Comparison of ENCODE assay signal across 8 cellular contexts in the genomic region with DNA sequence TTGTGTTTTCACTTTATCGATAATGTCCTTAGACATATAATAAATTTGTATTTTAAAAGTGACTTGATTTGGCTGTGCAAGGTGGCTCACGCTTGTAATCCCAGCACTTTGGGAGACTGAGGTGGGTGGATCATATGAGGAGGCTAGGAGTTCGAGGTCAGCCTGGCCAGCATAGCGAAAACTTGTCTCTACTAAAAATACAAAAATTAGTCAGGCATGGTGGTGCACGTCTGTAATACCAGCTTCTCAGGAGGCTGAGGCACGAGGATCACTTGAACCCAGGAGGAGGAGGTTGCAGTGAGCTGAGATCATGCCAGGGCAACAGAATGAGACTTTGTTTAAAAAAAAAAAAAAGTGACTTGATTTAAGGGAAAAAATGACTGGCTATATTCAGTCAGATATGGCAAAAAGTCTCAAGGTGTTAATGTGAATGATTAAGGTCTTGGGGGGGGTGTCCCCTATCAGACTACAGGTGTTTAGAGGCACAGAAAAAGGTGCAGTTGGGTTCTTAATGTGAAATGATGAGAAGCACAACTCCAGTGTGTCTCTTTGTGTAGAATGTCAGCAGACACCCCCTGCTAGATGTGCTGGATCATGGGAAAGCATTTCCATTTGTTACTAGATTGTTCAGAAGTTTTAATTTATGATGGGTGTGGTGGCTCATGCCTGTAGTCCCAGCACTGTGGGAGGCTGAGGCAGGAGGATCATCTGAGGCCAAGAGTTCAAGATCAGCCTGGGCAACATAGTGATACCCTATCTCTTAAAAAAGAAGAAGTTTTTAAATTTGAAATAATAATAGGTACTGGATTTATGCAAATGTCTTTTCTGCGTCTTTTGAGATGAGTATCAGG. TPM values are rescaled to one million over a fixed set of nuclear protein-coding genes. Genes with fewer than 3 reads are reported as not detected.
DNase-seq lines count a peak whose midpoint lies in the region; ATAC-seq and TF ChIP-seq lines count a peak whose summit lies in the region.

No MANE protein-coding gene starts in this region.

- H3K27me3 ChIP-seq in suprapubic skin = no peaks in the 10 kb centered on the region

- POLR2A ChIA-PET in activated naive CD8-positive, alpha-beta T cell treated with anti-CD3 and anti-CD28 coated beads, Interleukin-2, amount 10 ng/mL, durations not matched to agents 7 days and 5 days (lab: Charles Lee) = interaction anchor here (0.7 to 2.1 kb wide), 2 partner anchors 23 to 60 kb away, joined by 3 to 14 read pairs; partner anchors contain the start of gene MALAT1

- H3K4me3 ChIP-seq in suprapubic skin = no peak overlapping the region

- H3K4me1 ChIP-seq in suprapubic skin = peaks cover 98% of the 10 kb centered on the region

- peaks cover 69% of the 10 kb centered on the region for H3K36me3 ChIP-seq in suprapubic skin

- TF ChIP-seq POLR2A in suprapubic skin (IDR thresholded peaks at IDR 0.05) = no peak

- H3K9me3 Mint-ChIP-seq in activated T-cell treated with anti-CD3 and anti-CD28 coated beads, Interleukin-2, amount 50 U/mL, for 24 hours = no peaks in the 10 kb centered on the region
- no peaks in the 10 kb centered on the region for H3K9me3 Mint-ChIP-seq in activated naive CD8-positive, alpha-beta T cell treated with anti-CD3 and anti-CD28 coated beads, Interleukin-2, amount 10 ng/mL, durations not matched to agents 7 days and 5 days

- ATAC-seq in activated naive CD8-positive, alpha-beta T cell treated with anti-CD3 and anti-CD28 coated beads, Interleukin-2, amount 10 ng/mL, durations not matched to agents 7 days and 5 days (ENCODE audit: low read depth) = no peak
- ATAC-seq in left colon (peak; percentile 4), GM21723 (IDR thresholded peaks at IDR 0.05; ENCODE audit: unreplicated experiment) (no peak), HG03571 (IDR thresholded peaks at IDR 0.05; ENCODE audit: unreplicated experiment) (no peak)

- DNase-seq in activated T-cell treated with anti-CD3 and anti-CD28 coated beads, Interleukin-2, amount 50 U/mL, for 24 hours = no peak
- DNase-seq in activated T-cell treated with anti-CD3 and anti-CD28 coated beads for 4 hours (no peak), left colon (no peak), suprapubic skin (ENCODE audit: low spot score in 2 of 2) (peak in 1 of 2 donors; percentile 51), MV-4-11 (lab: John Stamatoyannopoulos, UW) (no peak)
- no peak for DNase-seq in activated naive CD8-positive, alpha-beta T cell treated with anti-CD3 and anti-CD28 coated beads, Interleukin-2, amount 10 ng/mL, durations not matched to agents 7 days and 5 days

- H3K9me3 ChIP-seq in suprapubic skin = no peaks in the 10 kb centered on the region

- WGBS in suprapubic skin = 76% methylated on average over 7 of the region's 7 CpGs

- no peak for TF ChIP-seq EP300 in suprapubic skin (IDR thresholded peaks at IDR 0.05)

- H3K4me1 Mint-ChIP-seq in activated T-cell treated with anti-CD3 and anti-CD28 coated beads, Interleukin-2, amount 50 U/mL, for 24 hours (ENCODE audit: low read depth) = peaks cover 85% of the 10 kb centered on the region
- peaks cover 56% of the 10 kb centered on the region for H3K4me1 Mint-ChIP-seq in activated naive CD8-positive, alpha-beta T cell treated with anti-CD3 and anti-CD28 coated beads, Interleukin-2, amount 10 ng/mL, durations not matched to agents 7 days and 5 days

- peak overlapping the region; percentile 2 for H3K27ac ChIP-seq in suprapubic skin

- intact Hi-C loops in left colon (cut with DNase I, micrococcal nuclease) = no loop called here

- H3K36me3 Mint-ChIP-seq in activated T-cell treated with anti-CD3 and anti-CD28 coated beads, Interleukin-2, amount 50 U/mL, for 24 hours (ENCODE audit: low read depth) = peaks cover 90% of the 10 kb centered on the region
- peaks cover 36% of the 10 kb centered on the region for H3K36me3 Mint-ChIP-seq in activated naive CD8-positive, alpha-beta T cell treated with anti-CD3 and anti-CD28 coated beads, Interleukin-2, amount 10 ng/mL, durations not matched to agents 7 days and 5 days

- peak overlapping the region; percentile 32 for H3K4me3 Mint-ChIP-seq in activated T-cell treated with anti-CD3 and anti-CD28 coated beads, Interleukin-2, amount 50 U/mL, for 24 hours
- no peak overlapping the region for H3K4me3 Mint-ChIP-seq in activated naive CD8-positive, alpha-beta T cell treated with anti-CD3 and anti-CD28 coated beads, Interleukin-2, amount 10 ng/mL, durations not matched to agents 7 days and 5 days

- TF ChIP-seq CTCF in suprapubic skin (IDR thresholded peaks at IDR 0.05) = no peak

- no peaks in the 10 kb centered on the region for H3K27me3 Mint-ChIP-seq in activated T-cell treated with anti-CD3 and anti-CD28 coated beads, Interleukin-2, amount 50 U/mL, for 24 hours
- no peaks in the 10 kb centered on the region for H3K27me3 Mint-ChIP-seq in activated naive CD8-positive, alpha-beta T cell treated with anti-CD3 and anti-CD28 coated beads, Interleukin-2, amount 10 ng/mL, durations not matched to agents 7 days and 5 days

- H3K27ac Mint-ChIP-seq in activated T-cell treated with anti-CD3 and anti-CD28 coated beads, Interleukin-2, amount 50 U/mL, for 24 hours = peak overlapping the region; percentile 93
- peak overlapping the region; percentile 51 for H3K27ac Mint-ChIP-seq in activated naive CD8-positive, alpha-beta T cell treated with anti-CD3 and anti-CD28 coated beads, Interleukin-2, amount 10 ng/mL, durations not matched to agents 7 days and 5 days

RNA-seq across cellular contexts. Expression of gene NEAT1, which starts 17.0 kb away (rescaled TPM):
- total RNA-seq in activated naive CD8-positive, alpha-beta T cell treated with anti-CD3 and anti-CD28 coated beads, Interleukin-2, amount 10 ng/mL, durations not matched to agents 7 days and 5 days = 100 to 1,000 TPM; 402 to 407 TPM
- total RNA-seq in left colon = 1,000 to 10,000 TPM in 1 of 2 donors, 100 to 1,000 TPM in 1; 818 to 1,135 TPM
- 1,000 to 10,000 TPM in 1 of 4 donors, 100 to 1,000 TPM in 3; 336 to 2,041 (median 481) TPM for total RNA-seq in suprapubic skin

RNA-seq across cellular contexts. Expression of gene FRMD8, which starts 53.1 kb away (rescaled TPM):
- total RNA-seq in activated naive CD8-positive, alpha-beta T cell treated with anti-CD3 and anti-CD28 coated beads, Interleukin-2, amount 10 ng/mL, durations not matched to agents 7 days and 5 days = 10 to 100 TPM; 51.5 to 55.4 TPM
- total RNA-seq in left colon (10 to 100 TPM; 38.1 to 42.2 TPM), suprapubic skin (100 to 1,000 TPM in 1 of 4 donors, 10 to 100 TPM in 3; 56.2 to 107 (median 81.5) TPM)

RNA-seq across cellular contexts. Expression of gene SLC25A45, which starts 57.1 kb away (rescaled TPM):
- total RNA-seq in activated naive CD8-positive, alpha-beta T cell treated with anti-CD3 and anti-CD28 coated beads, Interleukin-2, amount 10 ng/mL, durations not matched to agents 7 days and 5 days = 10 to 100 TPM; 25.5 to 29.6 TPM
- total RNA-seq in left colon (1 to 10 TPM; 5.8 to 8.4 TPM), suprapubic skin (1 to 10 TPM; 3.9 to 6.2 (median 4.7) TPM)

RNA-seq across cellular contexts. Expression of gene MALAT1, which starts 59.3 kb away (rescaled TPM):
- over 10,000 TPM; 13,719 to 14,448 TPM for total RNA-seq in activated naive CD8-positive, alpha-beta T cell treated with anti-CD3 and anti-CD28 coated beads, Interleukin-2, amount 10 ng/mL, durations not matched to agents 7 days and 5 days
- total RNA-seq in left colon = 1,000 to 10,000 TPM; 7,483 to 9,013 TPM
- total RNA-seq in suprapubic skin = over 10,000 TPM; 10,207 to 42,728 (median 11,538) TPM
